ENCODE assay signal across 37 cellular contexts in the genomic region with DNA sequence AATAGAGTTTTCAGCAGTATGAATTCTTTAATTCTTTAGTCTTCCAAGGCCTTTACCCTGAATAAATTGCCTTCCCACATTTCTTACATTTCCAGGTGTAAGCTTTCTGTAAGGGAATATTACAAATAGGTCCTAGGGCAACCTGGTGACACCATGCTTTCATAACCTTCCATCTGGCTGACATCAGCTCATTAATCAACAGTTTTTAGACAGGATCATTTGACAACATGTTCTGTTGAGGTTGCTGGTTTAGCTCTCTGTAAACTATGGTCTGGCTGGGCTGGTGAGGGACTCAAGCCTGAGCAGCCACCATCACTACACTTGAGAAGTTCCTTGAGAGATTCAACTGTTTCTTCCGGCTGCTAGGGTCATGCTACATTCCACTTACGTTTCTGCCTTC. TPM values are rescaled to one million over a fixed set of nuclear protein-coding genes. Genes with fewer than 3 reads are reported as not detected.
"Had no signal": no experiment of that assay in that cellular context is flagged by ENCODE, and none has a peak within 500 bp of the region (broad histone marks: within the 10 kb centered on the region; RNA-seq: fewer than 3 reads in every experiment).

No MANE protein-coding gene starts in this region.

- DNase-seq: activated B cell treated with CpG ODN at 0.5 μM for 24 hours; activated CD4-positive, alpha-beta T cell treated with anti-CD3 and anti-CD28 coated beads for 48 hours; activated CD4-positive, alpha-beta T cell treated with anti-CD3 and anti-CD28 coated beads, Interleukin-2, amount 50 U/mL, for 1 hour; activated CD4-positive, alpha-beta T cell treated with anti-CD3 and anti-CD28 coated beads, Interleukin-2, amount 50 U/mL, for 48 hours; activated CD8-positive, alpha-beta memory T cell treated with anti-CD3 and anti-CD28 coated beads for 24 hours; activated CD8-positive, alpha-beta T cell treated with anti-CD3 and anti-CD28 coated beads for 36 hours; activated effector memory CD4-positive, alpha-beta T cell treated with Interleukin-2 at 50 U/mL for 16 hours; activated gamma-delta T cell treated with Interleukin-2 at 50 U/mL for 16 hours; activated naive CD4-positive, alpha-beta T cell treated with anti-CD3 and anti-CD28 coated beads, Interleukin-2, amount 50 U/mL, for 16 hours; activated naive CD4-positive, alpha-beta T cell treated with Interleukin-2 at 50 U/mL for 16 hours; activated T-cell treated with anti-CD3 and anti-CD28 coated beads, Interleukin-2, amount 50 U/mL, for 4 hours; amniotic stem cell; anterior cingulate cortex; brain microvascular endothelial cell; caudate nucleus; cortex of kidney; dermis blood vessel endothelial cell; effector CD4-positive, alpha-beta T cell; effector memory CD8-positive, alpha-beta T cell; esophagus squamous epithelium; foreskin melanocyte; heart right ventricle; T-helper 17 cell; T1000; WERI-Rb-1 had no signal

- H3K9me3 ChIP-seq: esophagus squamous epithelium, gastroesophageal sphincter had no signal

- H3K27ac ChIP-seq: brain microvascular endothelial cell, epithelial cell of prostate, esophagus squamous epithelium, heart right ventricle, WERI-Rb-1 had no signal

- H3K4me1 ChIP-seq: esophagus squamous epithelium had no signal

- FAIRE-seq: astrocyte, bronchial epithelial cell, colon had no signal

- H3K4me3 ChIP-seq: esophagus squamous epithelium, gastroesophageal sphincter, heart right ventricle had no signal

- H3K27me3 ChIP-seq: brain microvascular endothelial cell, esophagus squamous epithelium, gastroesophageal sphincter, heart right ventricle had no signal

- H3K36me3 ChIP-seq: WERI-Rb-1 had no signal

- ATAC-seq: activated CD4-positive, CD25-positive, alpha-beta regulatory T cell treated with anti-CD3 and anti-CD28 coated beads, Interleukin-2, amount 50 U/mL, for 24 hours; activated CD8-positive, alpha-beta T cell treated with anti-CD3 and anti-CD28 coated beads for 36 hours; activated T-cell treated with anti-CD3 and anti-CD28 coated beads, Interleukin-2, amount 50 U/mL, for 4 hours; activated T-helper 17 cell treated with anti-CD3 and anti-CD28 coated beads, Interleukin-2, amount 50 U/mL, for 72 hours; effector memory CD8-positive, alpha-beta T cell; gastroesophageal sphincter; T-helper 17 cell had no signal

RNA-seq across cellular contexts. Expression of a gene that starts 52.7 kb away (rescaled TPM):
- total RNA-seq: activated B cell treated with CpG ODN at 0.5 μM for 24 hours; activated CD8-positive, alpha-beta T cell treated with anti-CD3 and anti-CD28 coated beads for 36 hours; astrocyte; bronchial epithelial cell; chondrocyte; dermis blood vessel endothelial cell; fibroblast of lung; fibroblast of villous mesenchyme; gastroesophageal sphincter; glomerular endothelial cell; heart right ventricle; T-helper 17 cell had no signal
- polyA plus RNA-seq: adipose tissue, heart right ventricle had no signal
